In the genomic region with DNA sequence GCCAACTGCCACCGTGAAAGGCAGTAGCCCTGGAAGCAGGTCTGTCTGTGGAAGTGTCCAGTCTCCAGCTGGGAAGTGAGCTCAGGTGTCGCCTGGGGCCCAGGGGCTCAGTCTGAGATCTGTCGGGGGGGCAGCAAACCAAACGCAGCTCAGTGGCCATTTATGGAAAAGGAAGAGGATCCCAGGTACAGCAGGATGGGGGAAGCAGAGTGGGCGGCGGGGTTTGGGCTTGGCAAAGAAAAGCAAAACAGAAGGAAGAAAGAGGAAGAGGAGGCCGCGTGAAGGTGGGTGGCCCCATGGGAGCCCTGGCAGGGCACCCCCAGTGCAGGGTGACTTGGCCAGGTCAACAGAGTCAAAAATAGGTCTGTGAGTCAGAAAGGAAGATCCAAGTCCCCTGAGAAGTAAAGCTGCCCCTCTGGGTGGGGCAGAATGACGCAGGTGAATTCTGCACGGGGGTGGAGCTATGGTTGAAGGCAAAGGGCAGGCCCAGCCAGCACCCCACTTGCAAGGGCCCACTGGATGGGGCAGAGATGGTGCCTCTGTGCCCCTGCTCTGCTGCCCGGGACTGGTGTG, we compare ENCODE assay signal across 10 cellular contexts. TPM values are rescaled to one million over a fixed set of nuclear protein-coding genes. Genes with fewer than 3 reads are reported as not detected.
DNase-seq lines count a peak whose midpoint lies in the region; ATAC-seq, FAIRE-seq and TF ChIP-seq lines count a peak whose summit lies in the region.
"Had no signal": no experiment of that assay in that cellular context is flagged by ENCODE, and none has a peak within 500 bp of the region (broad histone marks: within the 10 kb centered on the region; RNA-seq: fewer than 3 reads in every experiment).

No MANE protein-coding gene starts in this region.

- peak; percentile 59 for ATAC-seq in GM18508 (IDR thresholded peaks at IDR 0.05; ENCODE audit: insufficient read depth, unreplicated experiment)
- peak; percentile 34 for ATAC-seq in HG02610 (IDR thresholded peaks at IDR 0.05; ENCODE audit: unreplicated experiment)
- ATAC-seq in GM12878, result peak; percentile 62
- ATAC-seq in psoas muscle, result peak; percentile 57 to 77 (median 70)
- ATAC-seq in GM19395 (IDR thresholded peaks at IDR 0.05; ENCODE audit: unreplicated experiment), result no peak
- no peak for ATAC-seq in HG03521 (IDR thresholded peaks at IDR 0.05; ENCODE audit: unreplicated experiment)
- ATAC-seq: activated T-helper 17 cell treated with anti-CD3 and anti-CD28 coated beads, Interleukin-2, amount 50 U/mL, for 72 hours had no signal

- SMC1A ChIA-PET in GM12878 (lab: Charles Lee; ENCODE audit: uncharacterized antibody, unreplicated experiment), result interaction anchor here (0.8 to 1.4 kb wide), 7 partner anchors 50 to 408 kb away, joined by 3 to 4 read pairs (median 3); no protein-coding TSS in a partner anchor

- RAD21 ChIA-PET in GM12878 (lab: Charles Lee; ENCODE audit: unreplicated experiment), result interaction anchor here (0.6 to 1.7 kb wide), 8 partner anchors 67 to 409 kb away, joined by 3 to 9 read pairs (median 4); a partner anchor contains a TSS

- no peaks in the 10 kb centered on the region for H3K79me2 ChIP-seq in GM12878 (ENCODE audit: control insufficient read depth, insufficient read depth, low read length)

- CTCF ChIA-PET in GM12878 (lab: Yijun Ruan, JAX), result interaction anchor here (0.6 to 2.4 kb wide), 16 partner anchors 9 to 409 kb away, joined by 3 to 13 read pairs (median 4); a partner anchor contains a TSS

- peaks cover 8 to 13% of the 10 kb centered on the region in 2 experiments for H3K27me3 ChIP-seq in GM12878 (replicated peaks in 1 of 2; ENCODE audit: control insufficient read depth in 2 of 2, insufficient read depth in 2 of 2, low read length in 1 of 2)
- no peaks in the 10 kb centered on the region for H3K27me3 ChIP-seq in psoas muscle (ENCODE audit: insufficient read depth in 3 of 3, low read length in 2 of 3)
- no peaks in the 10 kb centered on the region for H3K27me3 ChIP-seq in adrenal gland

- peak; percentile 33 to 59; a peak in 1 of 4 replicates for TF ChIP-seq EP300 in GM12878 (IDR thresholded peaks at IDR 0.05; ENCODE audit: borderline replicate concordance in 1 of 2, control insufficient read depth in 1 of 2, low read depth in 2 of 2, low read length in 2 of 2)

- DNase-seq in GM12878 (ENCODE audit: low read depth, low spot score) (peak; percentile 37), psoas muscle (peak; percentile 51 to 77), adrenal gland (no peak), NCI-H524 (lab: John Stamatoyannopoulos, UW) (no peak)

- H3K9me3 ChIP-seq in GM12878 (replicated peaks; ENCODE audit: control insufficient read depth, insufficient read depth, low read length), result no peaks in the 10 kb centered on the region; the same call in 2 of the 3 replicates
- H3K9me3 ChIP-seq in psoas muscle, result no peaks in the 10 kb centered on the region
- H3K9me3 ChIP-seq in adrenal gland (replicated peaks in 1 of 3), result no peaks in the 10 kb centered on the region

- H3K4me2 ChIP-seq in GM12878 (ENCODE audit: control insufficient read depth, insufficient read depth), result no peak overlapping the region

- no peak for FAIRE-seq in GM12878 (lab: Jason Lieb, UNC)

- BruUV-seq in GM12878 (replicated peaks; lab: Mats Ljungman, UMichigan), result no TSS peak

- H3K4me3 ChIP-seq in GM12878 (no peak overlapping the region), psoas muscle (peak overlapping the region; percentile 13), adrenal gland (no peak overlapping the region)

- intact Hi-C loops in GM12878 (cut with micrococcal nuclease; ENCODE audit: unreplicated experiment) (loop anchor here (5.0 to 10.0 kb wide), 2 partner anchors 106 to 469 kb away; no protein-coding TSS in a partner anchor), psoas muscle (cut with DNase I) (loop anchor here (5.0 to 10.0 kb wide), 3 partner anchors 96 to 389 kb away; a partner anchor contains a TSS), adrenal gland (cut with DNase I) (loop anchor here (5.0 to 10.0 kb wide), 2 partner anchors 246 to 269 kb away; no protein-coding TSS in a partner anchor)

- H3K27ac ChIP-seq in GM12878 (ENCODE audit: control insufficient read depth, insufficient read depth) (no peak overlapping the region), psoas muscle (peak overlapping the region; percentile 91), adrenal gland (peak overlapping the region in 1 of 5 donors; percentile 39)
- H3K27ac ChIP-seq: parathyroid adenoma had no signal

- H3K4me1 ChIP-seq in GM12878 (ENCODE audit: control insufficient read depth, insufficient read depth, low read length) (peaks cover 8% of the 10 kb centered on the region), psoas muscle (peaks cover 85% of the 10 kb centered on the region), adrenal gland (replicated peaks in 1 of 2) (peaks cover 15 to 48% of the 10 kb centered on the region in 2 donors)

- H4K20me1 ChIP-seq in GM12878 (ENCODE audit: control insufficient read depth, insufficient read depth), result no peaks in the 10 kb centered on the region

- in situ Hi-C loops in GM12878 (cut with MboI), result loop anchor here (5.0 kb wide), 2 partner anchors 241 to 411 kb away; no protein-coding TSS in a partner anchor

- TF ChIP-seq CTCF in GM12878 (IDR thresholded peaks at IDR 0.05 in 2 of 3, conservative IDR thresholded peaks at IDR 0.05 in 1 of 3; ENCODE audit: control insufficient read depth in 2 of 3, extremely low read depth in 1 of 3, insufficient read depth in 1 of 3, low read depth in 3 of 3, low read length in 3 of 3) (no peak), psoas muscle (IDR thresholded peaks at IDR 0.05) (no peak), adrenal gland (IDR thresholded peaks at IDR 0.05) (no peak)

- WGBS in GM12878 (ENCODE audit: insufficient coverage, insufficient replicate concordance, low lambda C conversion rate, missing lambda C conversion rate), result under 1% methylated on average over 11 of the region's 11 CpGs
- 24 to 40% (median 37%) methylated on average over 11 of the region's 11 CpGs for WGBS in psoas muscle, 3 donors
- 76 to 86% (median 77%) methylated on average over 7 to 11 of the region's 11 CpGs for WGBS in adrenal gland, 4 donors

- TF ChIP-seq POLR2A in GM12878 (IDR thresholded peaks at IDR 0.05; ENCODE audit: low read depth, low read length), result no peak
- no peak for TF ChIP-seq POLR2A in adrenal gland (IDR thresholded peaks at IDR 0.05)

- no peaks in the 10 kb centered on the region for H3K36me3 ChIP-seq in GM12878 (ENCODE audit: control insufficient read depth in 2 of 2, insufficient read depth in 2 of 2, low read length in 1 of 2)
- H3K36me3 ChIP-seq in psoas muscle (ENCODE audit: insufficient read depth in 1 of 2, low read depth in 1 of 2), result no peaks in the 10 kb centered on the region
- H3K36me3 ChIP-seq in adrenal gland (replicated peaks in 1 of 2), result no peaks in the 10 kb centered on the region

- no peak overlapping the region for H3K9ac ChIP-seq in GM12878 (ENCODE audit: control insufficient read depth, insufficient read depth, low read length)
- H3K9ac ChIP-seq: parathyroid adenoma had no signal

- H2AFZ ChIP-seq in GM12878 (ENCODE audit: control insufficient read depth, low read depth, low read length), result peak overlapping the region; percentile 1; the same call in 1 of the 2 replicates
- H2AFZ ChIP-seq: parathyroid adenoma had no signal

- TF ChIP-seq RAD21 in GM12878 (IDR thresholded peaks at IDR 0.05; ENCODE audit: insufficient read depth, low read depth, low read length), result no peak

- POLR2A ChIA-PET in GM12878 (lab: Charles Lee), result interaction anchor here (0.6 kb wide), 1 partner anchor 88 kb away, joined by 3 read pairs; no protein-coding TSS in a partner anchor

TF ChIP-seq in GM12878, 131 proteins besides CTCF, POLR2A, EP300 and RAD21 (continues in another document):
- TF ChIP-seq RCOR1 (conservative IDR thresholded peaks at IDR 0.05; ENCODE audit: low read depth, low read length), result no peak
- no peak for TF ChIP-seq CHD2 (IDR thresholded peaks at IDR 0.05; ENCODE audit: borderline replicate concordance, low read depth, low read length)
- no peak for TF ChIP-seq STAT3 (IDR thresholded peaks at IDR 0.05; ENCODE audit: low read depth, low read length)
- TF ChIP-seq PAX5 (IDR thresholded peaks at IDR 0.05; ENCODE audit: borderline replicate concordance, low read depth, low read length), result peak; percentile 55; the same call in 1 of the 2 replicates
- no peak; the same call in 1 of the 2 replicates for TF ChIP-seq JUND (IDR thresholded peaks at IDR 0.05; ENCODE audit: low read depth, low read length)
- TF ChIP-seq POLR2AphosphoS5 (IDR thresholded peaks at IDR 0.05; ENCODE audit: low read length), result no peak
- TF ChIP-seq CREM (IDR thresholded peaks at IDR 0.05; ENCODE audit: low read depth), result 0 out of 2 replicates have a peak, but pooled peaks have one; percentile 34
- no peak for TF ChIP-seq SMC3 (IDR thresholded peaks at IDR 0.05; ENCODE audit: borderline replicate concordance, low read length)

RNA-seq across cellular contexts. Expression of a gene that starts 5.3 kb away (rescaled TPM):
- total RNA-seq in GM12878 (2013; cell fraction: nucleolus; rRNA removed), result 0.19 TPM in 1 of 2 replicates, not detected in the other
- 0.40 and 0.44 TPM in 2 replicates for total RNA-seq in GM12878 (2014; rRNA removed)
- total RNA-seq in GM12878 (2014; rRNA removed; fragmentation: Illumina TruSeq; extraction: Trizol), result 0.18 and 0.36 TPM in 2 replicates
- total RNA-seq in GM12878 (2021), result 0.72 TPM in 2 replicates
- polyA plus RNA-seq in GM12878 (2011; ENCODE audit: low read depth), result 0.31 TPM
- polyA plus RNA-seq in GM12878 (2011; rRNA removed), result 0.03 TPM in 1 of 2 replicates, not detected in the other
- polyA plus RNA-seq in GM12878 (2011; cell fraction: cytosol; rRNA removed), result not detected in 2 replicates
- not detected in 2 replicates for polyA plus RNA-seq in GM12878 (2011; cell fraction: nucleus; rRNA removed)
- polyA plus RNA-seq in GM12878 (2012), result 0.43 and 0.88 TPM in 2 replicates
- 0.28 and 0.38 TPM in 2 replicates for polyA plus RNA-seq in GM12878 (2014; fragmentation: Illumina TruSeq; extraction: Trizol)
- polyA plus RNA-seq in GM12878 (2014; fragmentation: Nextera tagmentation; extraction: Ambion mirVana), result under 1 TPM; 0.06 to 0.18 TPM
- polyA plus RNA-seq in GM12878 (2014; rRNA removed), result 0.50 and 0.52 TPM in 2 replicates
- not detected for polyA plus RNA-seq in GM12878 (2016; fragmentation: Nextera tagmentation; extraction: Ambion mirVana)
- not detected in 2 replicates for polyA minus RNA-seq in GM12878 (2011; rRNA and poly(A)+ RNA removed)
- not detected in 2 replicates for polyA minus RNA-seq in GM12878 (2011; cell fraction: cytosol; rRNA and poly(A)+ RNA removed)
- polyA minus RNA-seq in GM12878 (2011; cell fraction: nucleus; rRNA and poly(A)+ RNA removed), result not detected in 2 replicates
- 10 to 100 TPM in 3 of 4 donors, 1 to 10 TPM in 1; 9.8 to 28.1 (median 17.0) TPM for total RNA-seq in psoas muscle
- 10 to 100 TPM; 12.2 to 32.0 (median 24.3) TPM for polyA plus RNA-seq in psoas muscle
- 10 to 100 TPM; 15.7 to 46.7 (median 25.9) TPM for total RNA-seq in adrenal gland
- polyA plus RNA-seq in adrenal gland, result 10 to 100 TPM; 12.9 to 36.3 (median 21.6) TPM

Comparison
In these comparisons a context has a peak if more than half of its experiments do, and no peak if none do; other contexts are left out.
1. ATAC-seq: peak in GM18508 (single experiment), HG02610 (single experiment), GM12878 (single experiment) and psoas muscle (4 of 4); none in GM19395 (single experiment) and HG03521 (single experiment).
2. DNase-seq: peak in GM12878 (single experiment) and psoas muscle (2 of 2); none in adrenal gland (0 of 7) and NCI-H524 (0 of 2).
3. RNA of a gene that starts 5.3 kb away (total RNA-seq): 15.7 to 46.7 TPM in adrenal gland and 9.8 to 28.1 TPM in psoas muscle; 0.18 to 0.72 TPM in GM12878; every median in the first group is over 4 times any median in the second.